8 cellular contexts compared by ENCODE assay signal in genomic region chr7:100852048-100852872, GRCh38. TPM values are rescaled to one million over a fixed set of nuclear protein-coding genes. Genes with fewer than 3 reads are reported as not detected.
DNase-seq lines count a peak whose midpoint lies in the region; ATAC-seq and TF ChIP-seq lines count a peak whose summit lies in the region.

Gene SLC12A9, plus strand, starts transcription at chr7:100852713. Its CDS starts 1,485 bp downstream, at chr7:100854198.

- peaks cover 0 to 22% of the 10 kb centered on the region in 2 donors for H3K36me3 ChIP-seq in left lung

- peaks cover 0 to 26% of the 10 kb centered on the region in 2 donors for H3K4me1 ChIP-seq in left lung

- peak within 1 kb of the TSS; percentile 86 to 87 for H3K4me3 ChIP-seq in left lung

- no peaks in the 10 kb centered on the region for H3K27me3 ChIP-seq in left lung

- peak; percentile 88 to 92 for TF ChIP-seq CTCF in left lung (IDR thresholded peaks at IDR 0.05)

- H3K9me3 ChIP-seq in left lung: no peaks in the 10 kb centered on the region

- peak; percentile 86 for ATAC-seq in HG03457 (IDR thresholded peaks at IDR 0.05; ENCODE audit: unreplicated experiment)
- ATAC-seq in left lung: peak; percentile 100

- H3K27ac ChIP-seq in left lung: peak within 1 kb of the TSS in 1 of 2 donors; percentile 87

- DNase-seq in Ammon's horn (ENCODE audit: low spot score): peak; percentile 94
- peak; percentile 98 for DNase-seq in GM19238 (ENCODE audit: insufficient read length, low spot score)
- peak; percentile 73 for DNase-seq in NCI-H526 treated with DMSO at 0.1 percent for 48 hours (lab: John Stamatoyannopoulos, UW)
- peak; percentile 82 for DNase-seq in activated CD4-positive, alpha-beta T cell treated with anti-CD3 and anti-CD28 coated beads, Interleukin-2, amount 50 U/mL, for 1 hour
- DNase-seq in dermis blood vessel endothelial cell: peak; percentile 93
- DNase-seq in left lung: peak; percentile 94 to 98
- DNase-seq in stimulated activated CD4-positive, alpha-beta T cell treated with anti-CD3 and anti-CD28 coated beads, Interleukin-2, amount 100 ng/mL, for 4 hours (ENCODE audit: low read depth): peak; percentile 77

- intact Hi-C loops in left lung (cut with DNase I): loop anchor here in 1 of 2 donors (5.0 to 10.0 kb wide), 2 partner anchors 50 to 147 kb away; partner anchors contain the start of gene POP7

RNA-seq across cellular contexts. Expression of gene SLC12A9, which starts in this region (rescaled TPM):
- 37.1 and 39.9 TPM in 2 replicates for total RNA-seq in dermis blood vessel endothelial cell
- 10 to 100 TPM; 35.7 to 49.9 TPM for total RNA-seq in left lung
